19 cellular contexts compared by ENCODE assay signal in genomic region chr1:236137285-236137852, GRCh38. TPM values are rescaled to one million over a fixed set of nuclear protein-coding genes. Genes with fewer than 3 reads are reported as not detected.
A peak's percentile ranks its signal among the peaks of the same experiment; 100 is the strongest.
DNase-seq lines count a peak whose midpoint lies in the region; ATAC-seq, FAIRE-seq and TF ChIP-seq lines count a peak whose summit lies in the region.
"Had no signal": no experiment of that assay in that cellular context is flagged by ENCODE, and none has a peak within 500 bp of the region (broad histone marks: within the 10 kb centered on the region; RNA-seq: fewer than 3 reads in every experiment).

No MANE protein-coding gene starts in this region.

- ATAC-seq in HepG2 = no peak
- ATAC-seq in right lobe of liver = no peak
- peak; percentile 10; the same call in 2 of the 3 replicates for ATAC-seq in GM12878
- no peak for ATAC-seq in HG02759 (IDR thresholded peaks at IDR 0.05; ENCODE audit: unreplicated experiment)
- ATAC-seq in esophagus mucosa = no peak
- ATAC-seq: body of pancreas; CD8-positive, alpha-beta T cell; lower lobe of right lung had no signal

- H3K79me2 ChIP-seq in HepG2 (ENCODE audit: insufficient read depth, low read length) = no peaks in the 10 kb centered on the region
- no peaks in the 10 kb centered on the region for H3K79me2 ChIP-seq in Karpas-422 (ENCODE audit: low read length)
- H3K79me2 ChIP-seq in GM12878 (ENCODE audit: control insufficient read depth, insufficient read depth, low read length) = no peaks in the 10 kb centered on the region
- H3K79me2 ChIP-seq in osteoblast (ENCODE audit: insufficient read depth, low read length) = no peaks in the 10 kb centered on the region

- TF ChIP-seq EP300 in HepG2 (IDR thresholded peaks at IDR 0.05; ENCODE audit: low read depth in 2 of 2, low read length in 2 of 2) (no peak), HepG2 (CRISPR knock-in tag; IDR thresholded peaks at IDR 0.05; ENCODE audit: borderline replicate concordance) (no peak), GM12878 (IDR thresholded peaks at IDR 0.05; ENCODE audit: borderline replicate concordance in 1 of 2, control insufficient read depth in 1 of 2, low read depth in 2 of 2, low read length in 2 of 2) (no peak)

- H3K4me1 ChIP-seq in HepG2 (ENCODE audit: insufficient read depth, low read length) (peaks cover 9% of the 10 kb centered on the region; the same call in 1 of the 2 replicates), right lobe of liver (peaks cover 0 to 9% (median 0%) of the 10 kb centered on the region in 4 donors), Karpas-422 (ENCODE audit: low read length) (peaks cover 20% of the 10 kb centered on the region), GM12878 (ENCODE audit: control insufficient read depth, insufficient read depth, low read length) (peaks cover 11% of the 10 kb centered on the region), osteoblast (ENCODE audit: insufficient read depth, low read length) (peaks cover 7% of the 10 kb centered on the region)

- TF ChIP-seq CTCF in HepG2 (CRISPR knock-in tag; IDR thresholded peaks at IDR 0.05) (no peak), right lobe of liver (IDR thresholded peaks at IDR 0.05) (no peak), GM12878 (IDR thresholded peaks at IDR 0.05 in 2 of 3, conservative IDR thresholded peaks at IDR 0.05 in 1 of 3; ENCODE audit: control insufficient read depth in 2 of 3, extremely low read depth in 1 of 3, insufficient read depth in 1 of 3, low read depth in 3 of 3, low read length in 3 of 3) (peak; percentile 25 to 47 (median 29); a peak in 3 of 6 replicates), osteoblast (IDR thresholded peaks at IDR 0.05; ENCODE audit: extremely low read depth, low read depth, low read length) (no peak)

- in situ Hi-C loops in HepG2 (cut with HindIII; ENCODE audit: extremely low pct_ligation_motif_present, low pct_unique_long_range_greater_than_20kb) (no loop called here), GM12878 (cut with MboI) (no loop called here)

- H3K27me3 ChIP-seq in HepG2 (ENCODE audit: control insufficient read depth in 1 of 2, insufficient read depth in 2 of 2, low read length in 2 of 2) (peaks cover 4 to 28% of the 10 kb centered on the region in 2 experiments; a peak in 4 of 5 replicates), right lobe of liver (no peaks in the 10 kb centered on the region), Karpas-422 (ENCODE audit: low read length) (no peaks in the 10 kb centered on the region), GM12878 (replicated peaks in 1 of 2; ENCODE audit: control insufficient read depth in 2 of 2, insufficient read depth in 2 of 2, low read length in 1 of 2) (peaks cover 1 to 13% of the 10 kb centered on the region in 2 experiments), osteoblast (ENCODE audit: insufficient read depth, low read length) (peaks cover 9% of the 10 kb centered on the region)
- H3K27me3 ChIP-seq: body of pancreas, ovary had no signal

- 76% methylated on average over 4 of the region's 4 CpGs for WGBS in HepG2 (ENCODE audit: low lambda C conversion rate)
- WGBS in right lobe of liver (ENCODE audit: insufficient coverage, low coverage, low lambda C conversion rate, missing lambda C conversion rate) = 64% methylated on average over 3 of the region's 4 CpGs
- 13% methylated on average over 4 of the region's 4 CpGs for WGBS in GM12878 (ENCODE audit: insufficient coverage, insufficient replicate concordance, low lambda C conversion rate, missing lambda C conversion rate)

- DNase-seq in HepG2 (ENCODE audit: low spot score) (no peak), right lobe of liver (no peak), Karpas-422 (peak; percentile 74), GM12878 (ENCODE audit: low read depth, low spot score) (no peak), osteoblast (ENCODE audit: insufficient read length, low spot score, missing footprints) (peak; percentile 58), NCI-H2227 treated with DMSO at 0.1 percent for 48 hours (lab: John Stamatoyannopoulos, UW) (no peak)
- DNase-seq: activated naive CD8-positive, alpha-beta T cell treated with anti-CD3 and anti-CD28 coated beads for 36 hours; body of pancreas; CD8-positive, alpha-beta T cell; EL; lower lobe of right lung; MG63; NCI-H1930; ovary; Right ventricle myocardium superior; stimulated activated CD4-positive, alpha-beta T cell treated with anti-CD3 and anti-CD28 coated beads, Interleukin-2, amount 100 ng/mL, for 48 hours had no signal

- H3K9me3 ChIP-seq in HepG2 (ENCODE audit: low read length) = no peaks in the 10 kb centered on the region
- H3K9me3 ChIP-seq in right lobe of liver = no peaks in the 10 kb centered on the region
- H3K9me3 ChIP-seq in Karpas-422 (ENCODE audit: low read length) = no peaks in the 10 kb centered on the region
- H3K9me3 ChIP-seq in GM12878 (replicated peaks; ENCODE audit: control insufficient read depth, insufficient read depth, low read length) = no peaks in the 10 kb centered on the region; the same call in 2 of the 3 replicates
- no peaks in the 10 kb centered on the region for H3K9me3 ChIP-seq in osteoblast (ENCODE audit: low read depth, low read length)
- H3K9me3 ChIP-seq: body of pancreas, lower lobe of right lung, ovary had no signal

- BruUV-seq in HepG2 (replicated peaks; lab: Mats Ljungman, UMichigan) = no TSS peak
- BruUV-seq in GM12878 (replicated peaks; lab: Mats Ljungman, UMichigan) = no TSS peak

- RAD21 ChIA-PET in GM12878 (lab: Charles Lee; ENCODE audit: unreplicated experiment) = interaction anchor here (0.6 to 2.0 kb wide), 8 partner anchors 14 to 364 kb away, joined by 3 to 4 read pairs (median 4); no protein-coding TSS in a partner anchor

- H3K9me2 ChIP-seq in Karpas-422 (replicated peaks; ENCODE audit: insufficient read depth, low read length) = no peaks in the 10 kb centered on the region

- CTCF ChIA-PET in HepG2 (lab: Yijun Ruan, JAX; ENCODE audit: low intra/inter-chr PET ratio, low total read pairs) (no interaction called here), GM12878 (lab: Yijun Ruan, JAX) (interaction anchor here (0.7 to 3.3 kb wide), 11 partner anchors 8 to 69 kb away, joined by 3 to 18 read pairs (median 6); no protein-coding TSS in a partner anchor)

- H3K27ac ChIP-seq in HepG2 (ENCODE audit: extremely low read length, insufficient read depth, low read length) (no peak overlapping the region), right lobe of liver (no peak overlapping the region), Karpas-422 (ENCODE audit: low read length) (no peak overlapping the region), GM12878 (ENCODE audit: control insufficient read depth, insufficient read depth) (no peak overlapping the region), osteoblast (ENCODE audit: low read depth, low read length) (no peak overlapping the region)
- H3K27ac ChIP-seq: body of pancreas, esophagus muscularis mucosa, lower lobe of right lung, ovary had no signal

- POLR2A ChIA-PET in HepG2 (lab: Yijun Ruan, JAX) = no interaction called here
- POLR2A ChIA-PET in GM12878 (lab: Charles Lee) = interaction anchor here (0.6 to 1.6 kb wide), 4 partner anchors 9 to 145 kb away, joined by 3 to 5 read pairs (median 3); partner anchors contain the start of gene ERO1B

- intact Hi-C loops in HepG2 (cut with micrococcal nuclease; ENCODE audit: unreplicated experiment) = no loop called here
- intact Hi-C loops in right lobe of liver (cut with DNase I) = no loop called here
- intact Hi-C loops in GM12878 (cut with micrococcal nuclease; ENCODE audit: unreplicated experiment) = no loop called here

- FAIRE-seq in HepG2 (lab: Jason Lieb, UNC) = no peak
- no peak for FAIRE-seq in GM12878 (lab: Jason Lieb, UNC)

- H3K9ac ChIP-seq in HepG2 (ENCODE audit: insufficient read depth, low read depth, low read length) = no peak overlapping the region
- H3K9ac ChIP-seq in Karpas-422 (ENCODE audit: low read length) = no peak overlapping the region
- no peak overlapping the region for H3K9ac ChIP-seq in GM12878 (ENCODE audit: control insufficient read depth, insufficient read depth, low read length)

- H3K36me3 ChIP-seq in HepG2 (replicated peaks in 1 of 2; ENCODE audit: control insufficient read depth in 1 of 2, insufficient read depth in 2 of 2, low read length in 2 of 2) (no peaks in the 10 kb centered on the region), right lobe of liver (no peaks in the 10 kb centered on the region), Karpas-422 (ENCODE audit: insufficient read depth, low read length) (no peaks in the 10 kb centered on the region), GM12878 (ENCODE audit: control insufficient read depth in 2 of 2, insufficient read depth in 2 of 2, low read length in 1 of 2) (no peaks in the 10 kb centered on the region), osteoblast (ENCODE audit: insufficient read depth, low read length) (no peaks in the 10 kb centered on the region)
- H3K36me3 ChIP-seq: esophagus muscularis mucosa, lower lobe of right lung, MG63, ovary had no signal

- SMC1A ChIA-PET in GM12878 (lab: Charles Lee; ENCODE audit: uncharacterized antibody, unreplicated experiment) = interaction anchor here (1.1 to 5.0 kb wide), 9 partner anchors 9 to 33 kb away, joined by 3 to 32 read pairs (median 4); no protein-coding TSS in a partner anchor

- H3K4me2 ChIP-seq in HepG2 (ENCODE audit: low read depth, low read length) (no peak overlapping the region), Karpas-422 (ENCODE audit: low read depth, low read length, poor library complexity, severe bottlenecking) (no peak overlapping the region), GM12878 (ENCODE audit: control insufficient read depth, insufficient read depth) (no peak overlapping the region), osteoblast (ENCODE audit: insufficient read depth, low read length) (no peak overlapping the region)

- H3K4me3 ChIP-seq in HepG2 (replicated peaks in 1 of 3; ENCODE audit: insufficient read depth in 1 of 3, low read depth in 2 of 3, low read length in 3 of 3) = no peak overlapping the region
- no peak overlapping the region for H3K4me3 ChIP-seq in right lobe of liver
- H3K4me3 ChIP-seq in Karpas-422 (ENCODE audit: low read length) = no peak overlapping the region
- no peak overlapping the region for H3K4me3 ChIP-seq in GM12878
- no peak overlapping the region for H3K4me3 ChIP-seq in osteoblast (ENCODE audit: insufficient read depth, low read length)
- H3K4me3 ChIP-seq: body of pancreas, esophagus muscularis mucosa, lower lobe of right lung, MG63, ovary had no signal

- TF ChIP-seq RAD21 in HepG2 (CRISPR knock-in tag; IDR thresholded peaks at IDR 0.05) (no peak), GM12878 (IDR thresholded peaks at IDR 0.05; ENCODE audit: insufficient read depth, low read depth, low read length) (peak; percentile 62)

- no peak for TF ChIP-seq POLR2A in HepG2 (IDR thresholded peaks at IDR 0.05; ENCODE audit: insufficient read depth in 1 of 2, low read depth in 2 of 2, low read length in 2 of 2)
- no peak for TF ChIP-seq POLR2A in right lobe of liver (IDR thresholded peaks at IDR 0.05)
- TF ChIP-seq POLR2A in GM12878 (IDR thresholded peaks at IDR 0.05; ENCODE audit: low read depth, low read length) = no peak

- no peaks in the 10 kb centered on the region for H4K20me1 ChIP-seq in HepG2 (ENCODE audit: insufficient read depth, low read length)
- H4K20me1 ChIP-seq in Karpas-422 (ENCODE audit: insufficient read depth, low read depth, low read length) = no peaks in the 10 kb centered on the region
- H4K20me1 ChIP-seq in GM12878 (ENCODE audit: control insufficient read depth, insufficient read depth) = no peaks in the 10 kb centered on the region; the same call in 1 of the 2 replicates
- H4K20me1 ChIP-seq in osteoblast (ENCODE audit: insufficient read depth, low read length) = no peaks in the 10 kb centered on the region

- H2AFZ ChIP-seq in HepG2 (ENCODE audit: low read length) (no peak overlapping the region), Karpas-422 (ENCODE audit: low read length) (no peak overlapping the region), GM12878 (ENCODE audit: control insufficient read depth, low read depth, low read length) (no peak overlapping the region), osteoblast (ENCODE audit: low read length) (no peak overlapping the region)

RNA-seq across cellular contexts. Expression of gene GPR137B, which starts 5.0 kb away (rescaled TPM):
- total RNA-seq in HepG2 (2016; rRNA removed; fragmentation: Illumina TruSeq; extraction: Trizol) (0.27 and 0.31 TPM in 2 replicates), right lobe of liver (10 to 100 TPM in 2 of 6 experiments, 1 to 10 TPM in 4; 4.3 to 22.2 (median 7.6) TPM), GM12878 (2014; rRNA removed) (9.4 and 14.7 TPM in 2 replicates), GM12878 (2014; rRNA removed; fragmentation: Illumina TruSeq; extraction: Trizol) (13.1 and 14.1 TPM in 2 replicates), GM12878 (2021) (14.3 and 14.9 TPM in 2 replicates), osteoblast (23.5 and 28.9 TPM in 2 replicates), esophagus mucosa (3.8 TPM)
- 0.35 and 0.40 TPM in 2 replicates for total RNA-seq in HepG2 (2016; cell fraction: cytosol; rRNA removed; fragmentation: Illumina TruSeq; extraction: Trizol; ENCODE audit: low read depth)
- total RNA-seq in HepG2 (2016; cell fraction: insoluble cytoplasmic fraction; rRNA removed; fragmentation: Illumina TruSeq; extraction: Trizol) = 0.31 and 0.45 TPM in 2 replicates
- 0.31 and 0.37 TPM in 2 replicates for total RNA-seq in HepG2 (2016; cell fraction: membrane; rRNA removed; fragmentation: Illumina TruSeq; extraction: Trizol)
- 0.34 and 0.59 TPM in 2 replicates for total RNA-seq in HepG2 (2016; cell fraction: nucleus; rRNA removed; fragmentation: Illumina TruSeq; extraction: Trizol)
- polyA plus RNA-seq in HepG2 (2011; rRNA removed) (0.41 and 0.59 TPM in 2 replicates), GM12878 (2011; rRNA removed) (14.9 and 19.3 TPM in 2 replicates), GM12878 (2014; fragmentation: Illumina TruSeq; extraction: Trizol) (20.8 and 27.4 TPM in 2 replicates), GM12878 (2014; fragmentation: Nextera tagmentation; extraction: Ambion mirVana) (1 to 10 TPM; 5.4 to 6.4 TPM), GM12878 (2014; rRNA removed) (12.1 and 12.6 TPM in 2 replicates), GM12878 (2016; fragmentation: Nextera tagmentation; extraction: Ambion mirVana) (10 to 100 TPM in 1 of 2 experiments, 1 to 10 TPM in 1; 9.0 to 12.9 TPM)
- polyA plus RNA-seq in HepG2 (2011; cell fraction: cytosol; rRNA removed) = 0.32 and 0.50 TPM in 2 replicates
- 0.72 and 0.85 TPM in 2 replicates for polyA plus RNA-seq in HepG2 (2011; cell fraction: nucleus; rRNA removed)
- polyA plus RNA-seq in HepG2 (2012) = 0.47 and 1.5 TPM in 2 replicates
- 0.21 and 0.23 TPM in 2 replicates for polyA plus RNA-seq in HepG2 (2016; cell fraction: cytosol; fragmentation: Illumina TruSeq; extraction: Trizol; ENCODE audit: low read depth)
- polyA plus RNA-seq in HepG2 (2016; cell fraction: insoluble cytoplasmic fraction; fragmentation: Illumina TruSeq; extraction: Trizol; ENCODE audit: low read depth) = 0.35 and 0.58 TPM in 2 replicates
- polyA plus RNA-seq in HepG2 (2016; cell fraction: membrane; fragmentation: Illumina TruSeq; extraction: Trizol; ENCODE audit: low read depth) = 0.40 and 0.45 TPM in 2 replicates
- polyA plus RNA-seq in HepG2 (2016; cell fraction: nucleus; fragmentation: Illumina TruSeq; extraction: Trizol; ENCODE audit: insufficient read depth, low read depth) = 0.70 and 0.75 TPM in 2 replicates
- polyA minus RNA-seq in HepG2 (2011; rRNA and poly(A)+ RNA removed; ENCODE audit: low replicate concordance) = 0.10 and 0.21 TPM in 2 replicates
- polyA minus RNA-seq in HepG2 (2011; cell fraction: cytosol; rRNA and poly(A)+ RNA removed) = not detected in 2 replicates
- polyA minus RNA-seq in HepG2 (2011; cell fraction: nucleus; rRNA and poly(A)+ RNA removed) = 0.52 and 1.2 TPM in 2 replicates
- total RNA-seq in Karpas-422 (2014; rRNA removed; shearing (Covaris generic); ENCODE audit: low replicate concordance) = 10.5 and 26.8 TPM in 2 replicates
- 79.5 and 87.9 TPM in 2 replicates for total RNA-seq in GM12878 (2013; cell fraction: nucleolus; rRNA removed)
- 9.2 TPM for polyA plus RNA-seq in GM12878 (2011; ENCODE audit: low read depth)
- polyA plus RNA-seq in GM12878 (2011; cell fraction: cytosol; rRNA removed) = 10.5 and 19.3 TPM in 2 replicates
- 28.2 and 30.6 TPM in 2 replicates for polyA plus RNA-seq in GM12878 (2011; cell fraction: nucleus; rRNA removed)
- 11.0 and 19.5 TPM in 2 replicates for polyA plus RNA-seq in GM12878 (2012)
- polyA minus RNA-seq in GM12878 (2011; rRNA and poly(A)+ RNA removed) = 18.3 and 18.7 TPM in 2 replicates
- polyA minus RNA-seq in GM12878 (2011; cell fraction: cytosol; rRNA and poly(A)+ RNA removed) = 6.0 and 8.0 TPM in 2 replicates
- 30.0 and 62.4 TPM in 2 replicates for polyA minus RNA-seq in GM12878 (2011; cell fraction: nucleus; rRNA and poly(A)+ RNA removed)

Comparison
In these comparisons a context has a peak if more than half of its experiments do, and no peak if none do; other contexts are left out.
1. DNase-seq: peak in Karpas-422 (single experiment) and osteoblast (single experiment); none in HepG2 (single experiment), right lobe of liver (0 of 3), GM12878 (single experiment) and NCI-H2227 treated with DMSO at 0.1 percent for 48 hours (single experiment).
2. CTCF ChIP-seq: peak in GM12878 (3 of 3); none in HepG2 (single experiment), right lobe of liver (0 of 4) and osteoblast (single experiment).
3. Of the 75 proteins assayed by ChIP-seq in both HepG2 and GM12878: peak only in HepG2: none; only in GM12878: CTCF, RAD21 and YY1; in both: none; in neither: 71; mixed calls (peak in some experiments, not most) for 1.